6 cellular contexts compared by ENCODE assay signal in genomic region chr19:42280761-42281174, GRCh38. TPM values are rescaled to one million over a fixed set of nuclear protein-coding genes. Genes with fewer than 3 reads are reported as not detected.
DNase-seq lines count a peak whose midpoint lies in the region; TF ChIP-seq lines count a peak whose summit lies in the region.

No MANE protein-coding gene starts in this region.

- peaks cover 72% of the 10 kb centered on the region for H3K4me1 ChIP-seq in osteoblast (ENCODE audit: insufficient read depth, low read length)

- peaks cover 6% of the 10 kb centered on the region for H3K36me3 ChIP-seq in osteoblast (ENCODE audit: insufficient read depth, low read length)

- no peaks in the 10 kb centered on the region for H3K9me3 ChIP-seq in osteoblast (ENCODE audit: low read depth, low read length)

- H3K4me3 ChIP-seq in choroid plexus epithelial cell (ENCODE audit: low read depth, low read length) (peak overlapping the region; percentile 79), osteoblast (ENCODE audit: insufficient read depth, low read length) (peak overlapping the region; percentile 88)

- peaks cover 53% of the 10 kb centered on the region for H4K20me1 ChIP-seq in osteoblast (ENCODE audit: insufficient read depth, low read length)

- H3K79me2 ChIP-seq in osteoblast (ENCODE audit: insufficient read depth, low read length): peaks cover 71% of the 10 kb centered on the region

- DNase-seq in NCI-H82 (lab: John Stamatoyannopoulos, UW) (peak; percentile 87), NCI-H82 treated with DMSO at 0.1 percent for 48 hours (lab: John Stamatoyannopoulos, UW; ENCODE audit: unreplicated experiment) (no peak), choroid plexus epithelial cell (ENCODE audit: low read depth) (no peak), osteoblast (ENCODE audit: insufficient read length, low spot score, missing footprints) (peak; percentile 99)
- DNase-seq in effector CD4-positive, alpha-beta T cell: no peak
- no peak for DNase-seq in activated CD4-positive, alpha-beta T cell treated with anti-CD3 and anti-CD28 coated beads for 48 hours

- H3K27ac ChIP-seq in osteoblast (ENCODE audit: low read depth, low read length): peak overlapping the region; percentile 74

- H3K27me3 ChIP-seq in osteoblast (ENCODE audit: insufficient read depth, low read length): no peaks in the 10 kb centered on the region

- H2AFZ ChIP-seq in osteoblast (ENCODE audit: low read length): no peak overlapping the region

- peak overlapping the region; percentile 80 for H3K4me2 ChIP-seq in osteoblast (ENCODE audit: insufficient read depth, low read length)

- TF ChIP-seq CTCF in choroid plexus epithelial cell (conservative IDR thresholded peaks at IDR 0.05; ENCODE audit: low read depth, low read length): no peak
- no peak for TF ChIP-seq CTCF in osteoblast (IDR thresholded peaks at IDR 0.05; ENCODE audit: extremely low read depth, low read depth, low read length)

RNA-seq across cellular contexts. Expression of gene CIC, which starts 11.7 kb away (rescaled TPM):
- 33.6 and 39.1 TPM in 2 replicates for total RNA-seq in osteoblast

RNA-seq across cellular contexts. Expression of gene PRR19, which starts 21.2 kb away (rescaled TPM):
- total RNA-seq in osteoblast: 0.36 and 0.59 TPM in 2 replicates

RNA-seq across cellular contexts. Expression of gene PAFAH1B3, which starts 21.7 kb away (rescaled TPM):
- 18.3 and 23.2 TPM in 2 replicates for total RNA-seq in osteoblast

RNA-seq across cellular contexts. Expression of gene ERF, which starts 25.8 kb away (rescaled TPM):
- 31.8 and 44.8 TPM in 2 replicates for total RNA-seq in osteoblast

RNA-seq across cellular contexts. Expression of gene TMEM145, which starts 32.3 kb away (rescaled TPM):
- not detected in 2 replicates for total RNA-seq in osteoblast

Comparison
In these comparisons a context has a peak if more than half of its experiments do, and no peak if none do; other contexts are left out.
1. DNase-seq: peak in NCI-H82 (single experiment) and osteoblast (single experiment); none in NCI-H82 treated with DMSO at 0.1 percent for 48 hours (single experiment), choroid plexus epithelial cell (single experiment), effector CD4-positive, alpha-beta T cell (single experiment) and activated CD4-positive, alpha-beta T cell treated with anti-CD3 and anti-CD28 coated beads for 48 hours (single experiment).